1 cellular context compared by ENCODE assay signal in the genomic region with DNA sequence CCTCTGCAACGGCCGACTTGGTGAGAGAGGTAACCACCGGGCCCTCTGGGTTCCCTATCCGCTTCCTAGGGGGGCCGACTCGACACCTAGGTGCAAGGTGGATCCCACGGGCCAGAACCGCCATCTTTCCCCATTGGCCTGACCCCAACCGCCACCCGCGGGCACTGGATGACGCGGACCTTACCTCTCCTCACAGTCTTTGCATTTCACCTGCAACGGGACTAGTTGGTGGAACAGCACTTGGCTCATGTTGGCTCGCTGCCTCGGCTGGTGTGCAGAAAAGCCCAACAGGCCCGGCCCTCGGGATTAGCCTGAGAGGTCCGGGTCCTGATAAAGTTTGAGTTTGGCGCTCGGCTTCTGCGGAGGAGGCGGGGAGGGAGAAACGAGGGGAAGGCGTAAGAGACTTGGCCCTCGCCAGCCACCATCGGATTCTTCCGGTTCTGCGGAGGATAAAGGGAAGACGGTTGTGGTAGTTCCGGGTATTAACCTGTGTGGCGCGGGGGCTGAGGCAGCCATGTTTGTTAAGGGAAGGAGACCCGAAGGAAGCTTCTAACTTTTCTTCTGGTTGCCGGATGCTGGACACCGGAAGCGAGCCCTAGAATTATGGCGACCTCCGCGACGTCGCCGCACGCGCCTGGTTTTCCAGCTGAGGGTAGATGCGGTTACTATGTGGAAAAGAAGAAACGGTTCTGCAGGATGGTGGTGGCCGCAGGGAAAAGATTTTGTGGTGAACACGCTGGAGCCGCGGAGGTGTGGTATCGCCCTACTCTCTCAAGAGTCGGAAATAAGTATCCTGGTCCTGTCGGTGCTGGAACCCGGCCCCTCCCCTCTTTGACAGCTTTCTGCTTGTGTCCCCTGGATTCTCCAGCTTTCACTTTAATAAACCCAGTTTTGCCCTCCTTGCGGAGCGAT.
TF ChIP-seq lines count a peak whose summit lies in the region.

A gene with protein sequence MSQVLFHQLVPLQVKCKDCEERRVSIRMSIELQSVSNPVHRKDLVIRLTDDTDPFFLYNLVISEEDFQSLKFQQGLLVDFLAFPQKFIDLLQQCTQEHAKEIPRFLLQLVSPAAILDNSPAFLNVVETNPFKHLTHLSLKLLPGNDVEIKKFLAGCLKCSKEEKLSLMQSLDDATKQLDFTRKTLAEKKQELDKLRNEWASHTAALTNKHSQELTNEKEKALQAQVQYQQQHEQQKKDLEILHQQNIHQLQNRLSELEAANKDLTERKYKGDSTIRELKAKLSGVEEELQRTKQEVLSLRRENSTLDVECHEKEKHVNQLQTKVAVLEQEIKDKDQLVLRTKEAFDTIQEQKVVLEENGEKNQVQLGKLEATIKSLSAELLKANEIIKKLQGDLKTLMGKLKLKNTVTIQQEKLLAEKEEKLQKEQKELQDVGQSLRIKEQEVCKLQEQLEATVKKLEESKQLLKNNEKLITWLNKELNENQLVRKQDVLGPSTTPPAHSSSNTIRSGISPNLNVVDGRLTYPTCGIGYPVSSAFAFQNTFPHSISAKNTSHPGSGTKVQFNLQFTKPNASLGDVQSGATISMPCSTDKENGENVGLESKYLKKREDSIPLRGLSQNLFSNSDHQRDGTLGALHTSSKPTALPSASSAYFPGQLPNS (minus strand): TSS at position 365 of the 912 bp plus-strand sequence. CDS start 116 bp downstream, at position 249.
A gene with protein sequence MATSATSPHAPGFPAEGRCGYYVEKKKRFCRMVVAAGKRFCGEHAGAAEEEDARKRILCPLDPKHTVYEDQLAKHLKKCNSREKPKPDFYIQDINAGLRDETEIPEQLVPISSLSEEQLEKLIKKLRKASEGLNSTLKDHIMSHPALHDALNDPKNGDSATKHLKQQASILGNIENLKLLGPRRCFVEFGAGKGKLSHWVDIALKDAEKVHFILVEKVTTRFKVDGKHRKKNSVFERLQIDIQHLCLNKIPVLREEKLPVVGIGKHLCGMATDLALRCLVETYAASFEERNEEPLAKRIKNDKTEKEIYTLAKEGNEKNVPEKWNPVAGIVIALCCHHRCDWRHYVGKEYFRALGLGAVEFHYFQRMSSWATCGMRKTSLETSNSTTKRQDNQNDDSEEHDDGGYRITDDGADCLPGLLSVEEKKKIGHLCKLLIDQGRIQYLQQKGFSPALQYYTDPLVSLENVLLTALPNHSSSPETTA (plus strand): TSS at position 598 of the 912 bp plus-strand sequence. CDS start 6 bp downstream, at position 604.

TF ChIP-seq in GM12878, 131 proteins besides CTCF, POLR2A, EP300 and RAD21 (continued from another document and continues in another):
- TF ChIP-seq, protein P1, sequence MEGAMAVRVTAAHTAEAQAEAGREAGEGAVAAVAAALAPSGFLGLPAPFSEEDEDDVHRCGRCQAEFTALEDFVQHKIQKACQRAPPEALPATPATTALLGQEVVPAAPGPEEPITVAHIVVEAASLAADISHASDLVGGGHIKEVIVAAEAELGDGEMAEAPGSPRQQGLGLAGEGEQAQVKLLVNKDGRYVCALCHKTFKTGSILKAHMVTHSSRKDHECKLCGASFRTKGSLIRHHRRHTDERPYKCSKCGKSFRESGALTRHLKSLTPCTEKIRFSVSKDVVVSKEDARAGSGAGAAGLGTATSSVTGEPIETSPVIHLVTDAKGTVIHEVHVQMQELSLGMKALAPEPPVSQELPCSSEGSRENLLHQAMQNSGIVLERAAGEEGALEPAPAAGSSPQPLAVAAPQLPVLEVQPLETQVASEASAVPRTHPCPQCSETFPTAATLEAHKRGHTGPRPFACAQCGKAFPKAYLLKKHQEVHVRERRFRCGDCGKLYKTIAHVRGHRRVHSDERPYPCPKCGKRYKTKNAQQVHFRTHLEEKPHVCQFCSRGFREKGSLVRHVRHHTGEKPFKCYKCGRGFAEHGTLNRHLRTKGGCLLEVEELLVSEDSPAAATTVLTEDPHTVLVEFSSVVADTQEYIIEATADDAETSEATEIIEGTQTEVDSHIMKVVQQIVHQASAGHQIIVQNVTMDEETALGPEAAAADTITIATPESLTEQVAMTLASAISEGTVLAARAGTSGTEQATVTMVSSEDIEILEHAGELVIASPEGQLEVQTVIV (IDR thresholded peaks at IDR 0.05; ENCODE audit: borderline replicate concordance, partially characterized antibody): peak; percentile 92
- TF ChIP-seq BHLHE40 (IDR thresholded peaks at IDR 0.05; ENCODE audit: borderline replicate concordance in 1 of 2, low read depth in 2 of 2, low read length in 1 of 2): peak; percentile 66 to 85; a peak in 3 of 4 replicates
- TF ChIP-seq, protein P2, sequence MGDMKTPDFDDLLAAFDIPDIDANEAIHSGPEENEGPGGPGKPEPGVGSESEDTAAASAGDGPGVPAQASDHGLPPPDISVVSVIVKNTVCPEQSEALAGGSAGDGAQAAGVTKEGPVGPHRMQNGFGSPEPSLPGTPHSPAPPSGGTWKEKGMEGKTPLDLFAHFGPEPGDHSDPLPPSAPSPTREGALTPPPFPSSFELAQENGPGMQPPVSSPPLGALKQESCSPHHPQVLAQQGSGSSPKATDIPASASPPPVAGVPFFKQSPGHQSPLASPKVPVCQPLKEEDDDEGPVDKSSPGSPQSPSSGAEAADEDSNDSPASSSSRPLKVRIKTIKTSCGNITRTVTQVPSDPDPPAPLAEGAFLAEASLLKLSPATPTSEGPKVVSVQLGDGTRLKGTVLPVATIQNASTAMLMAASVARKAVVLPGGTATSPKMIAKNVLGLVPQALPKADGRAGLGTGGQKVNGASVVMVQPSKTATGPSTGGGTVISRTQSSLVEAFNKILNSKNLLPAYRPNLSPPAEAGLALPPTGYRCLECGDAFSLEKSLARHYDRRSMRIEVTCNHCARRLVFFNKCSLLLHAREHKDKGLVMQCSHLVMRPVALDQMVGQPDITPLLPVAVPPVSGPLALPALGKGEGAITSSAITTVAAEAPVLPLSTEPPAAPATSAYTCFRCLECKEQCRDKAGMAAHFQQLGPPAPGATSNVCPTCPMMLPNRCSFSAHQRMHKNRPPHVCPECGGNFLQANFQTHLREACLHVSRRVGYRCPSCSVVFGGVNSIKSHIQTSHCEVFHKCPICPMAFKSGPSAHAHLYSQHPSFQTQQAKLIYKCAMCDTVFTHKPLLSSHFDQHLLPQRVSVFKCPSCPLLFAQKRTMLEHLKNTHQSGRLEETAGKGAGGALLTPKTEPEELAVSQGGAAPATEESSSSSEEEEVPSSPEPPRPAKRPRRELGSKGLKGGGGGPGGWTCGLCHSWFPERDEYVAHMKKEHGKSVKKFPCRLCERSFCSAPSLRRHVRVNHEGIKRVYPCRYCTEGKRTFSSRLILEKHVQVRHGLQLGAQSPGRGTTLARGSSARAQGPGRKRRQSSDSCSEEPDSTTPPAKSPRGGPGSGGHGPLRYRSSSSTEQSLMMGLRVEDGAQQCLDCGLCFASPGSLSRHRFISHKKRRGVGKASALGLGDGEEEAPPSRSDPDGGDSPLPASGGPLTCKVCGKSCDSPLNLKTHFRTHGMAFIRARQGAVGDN (IDR thresholded peaks at IDR 0.05): peak; percentile 88
- TF ChIP-seq IKZF1 (conservative IDR thresholded peaks at IDR 0.05): peak; percentile 97
- peak; percentile 96 for TF ChIP-seq NBN (IDR thresholded peaks at IDR 0.05)
- TF ChIP-seq, protein P3, sequence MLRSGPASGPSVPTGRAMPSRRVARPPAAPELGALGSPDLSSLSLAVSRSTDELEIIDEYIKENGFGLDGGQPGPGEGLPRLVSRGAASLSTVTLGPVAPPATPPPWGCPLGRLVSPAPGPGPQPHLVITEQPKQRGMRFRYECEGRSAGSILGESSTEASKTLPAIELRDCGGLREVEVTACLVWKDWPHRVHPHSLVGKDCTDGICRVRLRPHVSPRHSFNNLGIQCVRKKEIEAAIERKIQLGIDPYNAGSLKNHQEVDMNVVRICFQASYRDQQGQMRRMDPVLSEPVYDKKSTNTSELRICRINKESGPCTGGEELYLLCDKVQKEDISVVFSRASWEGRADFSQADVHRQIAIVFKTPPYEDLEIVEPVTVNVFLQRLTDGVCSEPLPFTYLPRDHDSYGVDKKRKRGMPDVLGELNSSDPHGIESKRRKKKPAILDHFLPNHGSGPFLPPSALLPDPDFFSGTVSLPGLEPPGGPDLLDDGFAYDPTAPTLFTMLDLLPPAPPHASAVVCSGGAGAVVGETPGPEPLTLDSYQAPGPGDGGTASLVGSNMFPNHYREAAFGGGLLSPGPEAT (IDR thresholded peaks at IDR 0.05; ENCODE audit: low read depth): peak; percentile 89
- TF ChIP-seq MEF2A (IDR thresholded peaks at IDR 0.05; ENCODE audit: insufficient read depth, low read depth, low read length): peak; percentile 54; the same call in 1 of the 2 replicates
- peak; percentile 99 for TF ChIP-seq MXI1 (IDR thresholded peaks at IDR 0.05; ENCODE audit: low read depth, low read length)
- TF ChIP-seq, protein P4, sequence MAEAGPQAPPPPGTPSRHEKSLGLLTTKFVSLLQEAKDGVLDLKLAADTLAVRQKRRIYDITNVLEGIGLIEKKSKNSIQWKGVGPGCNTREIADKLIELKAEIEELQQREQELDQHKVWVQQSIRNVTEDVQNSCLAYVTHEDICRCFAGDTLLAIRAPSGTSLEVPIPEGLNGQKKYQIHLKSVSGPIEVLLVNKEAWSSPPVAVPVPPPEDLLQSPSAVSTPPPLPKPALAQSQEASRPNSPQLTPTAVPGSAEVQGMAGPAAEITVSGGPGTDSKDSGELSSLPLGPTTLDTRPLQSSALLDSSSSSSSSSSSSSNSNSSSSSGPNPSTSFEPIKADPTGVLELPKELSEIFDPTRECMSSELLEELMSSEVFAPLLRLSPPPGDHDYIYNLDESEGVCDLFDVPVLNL (IDR thresholded peaks at IDR 0.05; ENCODE audit: low read depth, low read length): peak; percentile 98
- peak; percentile 79 for TF ChIP-seq RUNX3 (IDR thresholded peaks at IDR 0.05; ENCODE audit: low read length)
- no peak for TF ChIP-seq IRF4 (IDR thresholded peaks at IDR 0.05; ENCODE audit: low read depth, low read length)
- TF ChIP-seq MTA2 (IDR thresholded peaks at IDR 0.05; ENCODE audit: low read depth): no peak
- TF ChIP-seq LARP7 (IDR thresholded peaks at IDR 0.05): peak; percentile 62
- no peak for TF ChIP-seq SREBF2 (IDR thresholded peaks at IDR 0.05; ENCODE audit: low read length)
- peak; percentile 73 for TF ChIP-seq POLR2AphosphoS5 (IDR thresholded peaks at IDR 0.05; ENCODE audit: low read length)
- TF ChIP-seq FOXM1 (IDR thresholded peaks at IDR 0.05; ENCODE audit: low read depth, low read length): no peak; the same call in 1 of the 2 replicates
- peak in 1 of 2 experiments; percentile 58; a peak in 1 of 4 replicates for TF ChIP-seq SRF (IDR thresholded peaks at IDR 0.05; ENCODE audit: low read depth in 2 of 2, low read length in 2 of 2)
- peak; percentile 88; the same call in 1 of the 2 replicates for TF ChIP-seq PAX8 (IDR thresholded peaks at IDR 0.05)
- TF ChIP-seq, protein P5, sequence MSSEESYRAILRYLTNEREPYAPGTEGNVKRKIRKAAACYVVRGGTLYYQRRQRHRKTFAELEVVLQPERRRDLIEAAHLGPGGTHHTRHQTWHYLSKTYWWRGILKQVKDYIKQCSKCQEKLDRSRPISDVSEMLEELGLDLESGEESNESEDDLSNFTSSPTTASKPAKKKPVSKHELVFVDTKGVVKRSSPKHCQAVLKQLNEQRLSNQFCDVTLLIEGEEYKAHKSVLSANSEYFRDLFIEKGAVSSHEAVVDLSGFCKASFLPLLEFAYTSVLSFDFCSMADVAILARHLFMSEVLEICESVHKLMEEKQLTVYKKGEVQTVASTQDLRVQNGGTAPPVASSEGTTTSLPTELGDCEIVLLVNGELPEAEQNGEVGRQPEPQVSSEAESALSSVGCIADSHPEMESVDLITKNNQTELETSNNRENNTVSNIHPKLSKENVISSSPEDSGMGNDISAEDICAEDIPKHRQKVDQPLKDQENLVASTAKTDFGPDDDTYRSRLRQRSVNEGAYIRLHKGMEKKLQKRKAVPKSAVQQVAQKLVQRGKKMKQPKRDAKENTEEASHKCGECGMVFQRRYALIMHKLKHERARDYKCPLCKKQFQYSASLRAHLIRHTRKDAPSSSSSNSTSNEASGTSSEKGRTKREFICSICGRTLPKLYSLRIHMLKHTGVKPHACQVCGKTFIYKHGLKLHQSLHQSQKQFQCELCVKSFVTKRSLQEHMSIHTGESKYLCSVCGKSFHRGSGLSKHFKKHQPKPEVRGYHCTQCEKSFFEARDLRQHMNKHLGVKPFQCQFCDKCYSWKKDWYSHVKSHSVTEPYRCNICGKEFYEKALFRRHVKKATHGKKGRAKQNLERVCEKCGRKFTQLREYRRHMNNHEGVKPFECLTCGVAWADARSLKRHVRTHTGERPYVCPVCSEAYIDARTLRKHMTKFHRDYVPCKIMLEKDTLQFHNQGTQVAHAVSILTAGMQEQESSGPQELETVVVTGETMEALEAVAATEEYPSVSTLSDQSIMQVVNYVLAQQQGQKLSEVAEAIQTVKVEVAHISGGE (CRISPR knock-in tag; IDR thresholded peaks at IDR 0.05): peak; percentile 3; the same call in 1 of the 2 replicates
- no peak for TF ChIP-seq ZSCAN29 (IDR thresholded peaks at IDR 0.05)
- TF ChIP-seq WRNIP1 (IDR thresholded peaks at IDR 0.05; ENCODE audit: borderline replicate concordance, low read depth, low read length): no peak
- TF ChIP-seq CHD2 (IDR thresholded peaks at IDR 0.05; ENCODE audit: borderline replicate concordance, low read depth, low read length): peak; percentile 84
- TF ChIP-seq, protein P6, sequence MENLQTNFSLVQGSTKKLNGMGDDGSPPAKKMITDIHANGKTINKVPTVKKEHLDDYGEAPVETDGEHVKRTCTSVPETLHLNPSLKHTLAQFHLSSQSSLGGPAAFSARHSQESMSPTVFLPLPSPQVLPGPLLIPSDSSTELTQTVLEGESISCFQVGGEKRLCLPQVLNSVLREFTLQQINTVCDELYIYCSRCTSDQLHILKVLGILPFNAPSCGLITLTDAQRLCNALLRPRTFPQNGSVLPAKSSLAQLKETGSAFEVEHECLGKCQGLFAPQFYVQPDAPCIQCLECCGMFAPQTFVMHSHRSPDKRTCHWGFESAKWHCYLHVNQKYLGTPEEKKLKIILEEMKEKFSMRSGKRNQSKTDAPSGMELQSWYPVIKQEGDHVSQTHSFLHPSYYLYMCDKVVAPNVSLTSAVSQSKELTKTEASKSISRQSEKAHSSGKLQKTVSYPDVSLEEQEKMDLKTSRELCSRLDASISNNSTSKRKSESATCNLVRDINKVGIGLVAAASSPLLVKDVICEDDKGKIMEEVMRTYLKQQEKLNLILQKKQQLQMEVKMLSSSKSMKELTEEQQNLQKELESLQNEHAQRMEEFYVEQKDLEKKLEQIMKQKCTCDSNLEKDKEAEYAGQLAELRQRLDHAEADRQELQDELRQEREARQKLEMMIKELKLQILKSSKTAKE (IDR thresholded peaks at IDR 0.05; ENCODE audit: low read depth, poor library complexity, severe bottlenecking): no peak
- no peak for TF ChIP-seq KDM1A (IDR thresholded peaks at IDR 0.05; ENCODE audit: borderline replicate concordance)
- no peak for TF ChIP-seq TCF3 (IDR thresholded peaks at IDR 0.05; ENCODE audit: borderline replicate concordance, insufficient read depth, low read depth, low read length)
- TF ChIP-seq HCFC1 (IDR thresholded peaks at IDR 0.05; ENCODE audit: low read length): peak; percentile 92
- TF ChIP-seq, protein P7, sequence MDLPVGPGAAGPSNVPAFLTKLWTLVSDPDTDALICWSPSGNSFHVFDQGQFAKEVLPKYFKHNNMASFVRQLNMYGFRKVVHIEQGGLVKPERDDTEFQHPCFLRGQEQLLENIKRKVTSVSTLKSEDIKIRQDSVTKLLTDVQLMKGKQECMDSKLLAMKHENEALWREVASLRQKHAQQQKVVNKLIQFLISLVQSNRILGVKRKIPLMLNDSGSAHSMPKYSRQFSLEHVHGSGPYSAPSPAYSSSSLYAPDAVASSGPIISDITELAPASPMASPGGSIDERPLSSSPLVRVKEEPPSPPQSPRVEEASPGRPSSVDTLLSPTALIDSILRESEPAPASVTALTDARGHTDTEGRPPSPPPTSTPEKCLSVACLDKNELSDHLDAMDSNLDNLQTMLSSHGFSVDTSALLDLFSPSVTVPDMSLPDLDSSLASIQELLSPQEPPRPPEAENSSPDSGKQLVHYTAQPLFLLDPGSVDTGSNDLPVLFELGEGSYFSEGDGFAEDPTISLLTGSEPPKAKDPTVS (IDR thresholded peaks at IDR 0.05; ENCODE audit: low read depth, low read length): no peak
